ENCODE assay signal across 1 cellular context in genomic region chr5:78360674-78361225, GRCh38.
TF ChIP-seq lines count a peak whose summit lies in the region.

No MANE protein-coding gene starts in this region.

TF ChIP-seq in K562, 482 proteins besides CTCF, POLR2A, EP300 and RAD21 (continued from another document and continues in another):
- TF ChIP-seq, protein P1, sequence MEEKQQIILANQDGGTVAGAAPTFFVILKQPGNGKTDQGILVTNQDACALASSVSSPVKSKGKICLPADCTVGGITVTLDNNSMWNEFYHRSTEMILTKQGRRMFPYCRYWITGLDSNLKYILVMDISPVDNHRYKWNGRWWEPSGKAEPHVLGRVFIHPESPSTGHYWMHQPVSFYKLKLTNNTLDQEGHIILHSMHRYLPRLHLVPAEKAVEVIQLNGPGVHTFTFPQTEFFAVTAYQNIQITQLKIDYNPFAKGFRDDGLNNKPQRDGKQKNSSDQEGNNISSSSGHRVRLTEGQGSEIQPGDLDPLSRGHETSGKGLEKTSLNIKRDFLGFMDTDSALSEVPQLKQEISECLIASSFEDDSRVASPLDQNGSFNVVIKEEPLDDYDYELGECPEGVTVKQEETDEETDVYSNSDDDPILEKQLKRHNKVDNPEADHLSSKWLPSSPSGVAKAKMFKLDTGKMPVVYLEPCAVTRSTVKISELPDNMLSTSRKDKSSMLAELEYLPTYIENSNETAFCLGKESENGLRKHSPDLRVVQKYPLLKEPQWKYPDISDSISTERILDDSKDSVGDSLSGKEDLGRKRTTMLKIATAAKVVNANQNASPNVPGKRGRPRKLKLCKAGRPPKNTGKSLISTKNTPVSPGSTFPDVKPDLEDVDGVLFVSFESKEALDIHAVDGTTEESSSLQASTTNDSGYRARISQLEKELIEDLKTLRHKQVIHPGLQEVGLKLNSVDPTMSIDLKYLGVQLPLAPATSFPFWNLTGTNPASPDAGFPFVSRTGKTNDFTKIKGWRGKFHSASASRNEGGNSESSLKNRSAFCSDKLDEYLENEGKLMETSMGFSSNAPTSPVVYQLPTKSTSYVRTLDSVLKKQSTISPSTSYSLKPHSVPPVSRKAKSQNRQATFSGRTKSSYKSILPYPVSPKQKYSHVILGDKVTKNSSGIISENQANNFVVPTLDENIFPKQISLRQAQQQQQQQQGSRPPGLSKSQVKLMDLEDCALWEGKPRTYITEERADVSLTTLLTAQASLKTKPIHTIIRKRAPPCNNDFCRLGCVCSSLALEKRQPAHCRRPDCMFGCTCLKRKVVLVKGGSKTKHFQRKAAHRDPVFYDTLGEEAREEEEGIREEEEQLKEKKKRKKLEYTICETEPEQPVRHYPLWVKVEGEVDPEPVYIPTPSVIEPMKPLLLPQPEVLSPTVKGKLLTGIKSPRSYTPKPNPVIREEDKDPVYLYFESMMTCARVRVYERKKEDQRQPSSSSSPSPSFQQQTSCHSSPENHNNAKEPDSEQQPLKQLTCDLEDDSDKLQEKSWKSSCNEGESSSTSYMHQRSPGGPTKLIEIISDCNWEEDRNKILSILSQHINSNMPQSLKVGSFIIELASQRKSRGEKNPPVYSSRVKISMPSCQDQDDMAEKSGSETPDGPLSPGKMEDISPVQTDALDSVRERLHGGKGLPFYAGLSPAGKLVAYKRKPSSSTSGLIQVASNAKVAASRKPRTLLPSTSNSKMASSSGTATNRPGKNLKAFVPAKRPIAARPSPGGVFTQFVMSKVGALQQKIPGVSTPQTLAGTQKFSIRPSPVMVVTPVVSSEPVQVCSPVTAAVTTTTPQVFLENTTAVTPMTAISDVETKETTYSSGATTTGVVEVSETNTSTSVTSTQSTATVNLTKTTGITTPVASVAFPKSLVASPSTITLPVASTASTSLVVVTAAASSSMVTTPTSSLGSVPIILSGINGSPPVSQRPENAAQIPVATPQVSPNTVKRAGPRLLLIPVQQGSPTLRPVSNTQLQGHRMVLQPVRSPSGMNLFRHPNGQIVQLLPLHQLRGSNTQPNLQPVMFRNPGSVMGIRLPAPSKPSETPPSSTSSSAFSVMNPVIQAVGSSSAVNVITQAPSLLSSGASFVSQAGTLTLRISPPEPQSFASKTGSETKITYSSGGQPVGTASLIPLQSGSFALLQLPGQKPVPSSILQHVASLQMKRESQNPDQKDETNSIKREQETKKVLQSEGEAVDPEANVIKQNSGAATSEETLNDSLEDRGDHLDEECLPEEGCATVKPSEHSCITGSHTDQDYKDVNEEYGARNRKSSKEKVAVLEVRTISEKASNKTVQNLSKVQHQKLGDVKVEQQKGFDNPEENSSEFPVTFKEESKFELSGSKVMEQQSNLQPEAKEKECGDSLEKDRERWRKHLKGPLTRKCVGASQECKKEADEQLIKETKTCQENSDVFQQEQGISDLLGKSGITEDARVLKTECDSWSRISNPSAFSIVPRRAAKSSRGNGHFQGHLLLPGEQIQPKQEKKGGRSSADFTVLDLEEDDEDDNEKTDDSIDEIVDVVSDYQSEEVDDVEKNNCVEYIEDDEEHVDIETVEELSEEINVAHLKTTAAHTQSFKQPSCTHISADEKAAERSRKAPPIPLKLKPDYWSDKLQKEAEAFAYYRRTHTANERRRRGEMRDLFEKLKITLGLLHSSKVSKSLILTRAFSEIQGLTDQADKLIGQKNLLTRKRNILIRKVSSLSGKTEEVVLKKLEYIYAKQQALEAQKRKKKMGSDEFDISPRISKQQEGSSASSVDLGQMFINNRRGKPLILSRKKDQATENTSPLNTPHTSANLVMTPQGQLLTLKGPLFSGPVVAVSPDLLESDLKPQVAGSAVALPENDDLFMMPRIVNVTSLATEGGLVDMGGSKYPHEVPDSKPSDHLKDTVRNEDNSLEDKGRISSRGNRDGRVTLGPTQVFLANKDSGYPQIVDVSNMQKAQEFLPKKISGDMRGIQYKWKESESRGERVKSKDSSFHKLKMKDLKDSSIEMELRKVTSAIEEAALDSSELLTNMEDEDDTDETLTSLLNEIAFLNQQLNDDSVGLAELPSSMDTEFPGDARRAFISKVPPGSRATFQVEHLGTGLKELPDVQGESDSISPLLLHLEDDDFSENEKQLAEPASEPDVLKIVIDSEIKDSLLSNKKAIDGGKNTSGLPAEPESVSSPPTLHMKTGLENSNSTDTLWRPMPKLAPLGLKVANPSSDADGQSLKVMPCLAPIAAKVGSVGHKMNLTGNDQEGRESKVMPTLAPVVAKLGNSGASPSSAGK (IDR thresholded peaks at IDR 0.05): no peak
- TF ChIP-seq ETS2 (tag; IDR thresholded peaks at IDR 0.05; ENCODE audit: borderline replicate concordance, poor library complexity, severe bottlenecking): no peak
- no peak for TF ChIP-seq CBX2 (IDR thresholded peaks at IDR 0.05; ENCODE audit: insufficient read depth, low read length, poor library complexity, severe bottlenecking)
- TF ChIP-seq, protein P2, sequence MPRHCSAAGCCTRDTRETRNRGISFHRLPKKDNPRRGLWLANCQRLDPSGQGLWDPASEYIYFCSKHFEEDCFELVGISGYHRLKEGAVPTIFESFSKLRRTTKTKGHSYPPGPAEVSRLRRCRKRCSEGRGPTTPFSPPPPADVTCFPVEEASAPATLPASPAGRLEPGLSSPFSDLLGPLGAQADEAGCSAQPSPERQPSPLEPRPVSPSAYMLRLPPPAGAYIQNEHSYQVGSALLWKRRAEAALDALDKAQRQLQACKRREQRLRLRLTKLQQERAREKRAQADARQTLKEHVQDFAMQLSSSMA (CRISPR knock-in tag; IDR thresholded peaks at IDR 0.05): peak; percentile 62; the same call in 1 of the 2 replicates
- no peak for TF ChIP-seq ZNF384 (IDR thresholded peaks at IDR 0.05; ENCODE audit: low read depth, low read length)
- no peak for TF ChIP-seq IRF2 (CRISPR knock-in tag; IDR thresholded peaks at IDR 0.05)
- TF ChIP-seq PHB2 (IDR thresholded peaks at IDR 0.05; ENCODE audit: low read depth): no peak
- peak; percentile 46 for TF ChIP-seq ZFX (CRISPR knock-in tag; IDR thresholded peaks at IDR 0.05)
- TF ChIP-seq GATA2 (CRISPR knock-in tag; IDR thresholded peaks at IDR 0.05): no peak
- no peak for TF ChIP-seq BMI1 (IDR thresholded peaks at IDR 0.05; ENCODE audit: low read length)
- TF ChIP-seq HLTF (IDR thresholded peaks at IDR 0.05): no peak
- no peak for TF ChIP-seq PTTG1 (tag; IDR thresholded peaks at IDR 0.05; ENCODE audit: low read depth)
- TF ChIP-seq, protein P3, sequence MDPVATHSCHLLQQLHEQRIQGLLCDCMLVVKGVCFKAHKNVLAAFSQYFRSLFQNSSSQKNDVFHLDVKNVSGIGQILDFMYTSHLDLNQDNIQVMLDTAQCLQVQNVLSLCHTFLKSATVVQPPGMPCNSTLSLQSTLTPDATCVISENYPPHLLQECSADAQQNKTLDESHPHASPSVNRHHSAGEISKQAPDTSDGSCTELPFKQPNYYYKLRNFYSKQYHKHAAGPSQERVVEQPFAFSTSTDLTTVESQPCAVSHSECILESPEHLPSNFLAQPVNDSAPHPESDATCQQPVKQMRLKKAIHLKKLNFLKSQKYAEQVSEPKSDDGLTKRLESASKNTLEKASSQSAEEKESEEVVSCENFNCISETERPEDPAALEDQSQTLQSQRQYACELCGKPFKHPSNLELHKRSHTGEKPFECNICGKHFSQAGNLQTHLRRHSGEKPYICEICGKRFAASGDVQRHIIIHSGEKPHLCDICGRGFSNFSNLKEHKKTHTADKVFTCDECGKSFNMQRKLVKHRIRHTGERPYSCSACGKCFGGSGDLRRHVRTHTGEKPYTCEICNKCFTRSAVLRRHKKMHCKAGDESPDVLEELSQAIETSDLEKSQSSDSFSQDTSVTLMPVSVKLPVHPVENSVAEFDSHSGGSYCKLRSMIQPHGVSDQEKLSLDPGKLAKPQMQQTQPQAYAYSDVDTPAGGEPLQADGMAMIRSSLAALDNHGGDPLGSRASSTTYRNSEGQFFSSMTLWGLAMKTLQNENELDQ (CRISPR knock-in tag; IDR thresholded peaks at IDR 0.05; ENCODE audit: borderline replicate concordance): peak; percentile 70; the same call in 1 of the 2 replicates
- TF ChIP-seq ZC3H8 (IDR thresholded peaks at IDR 0.05): no peak
- TF ChIP-seq USF1 (CRISPR knock-in tag; IDR thresholded peaks at IDR 0.05): 0 out of 2 replicates have a peak, but pooled peaks have one; percentile 20
- TF ChIP-seq ATF1 (CRISPR knock-in tag; IDR thresholded peaks at IDR 0.05): no peak
- TF ChIP-seq ATF1 (tag; IDR thresholded peaks at IDR 0.05): no peak; the same call in 1 of the 2 replicates
- TF ChIP-seq ZNF644 (tag; IDR thresholded peaks at IDR 0.05; ENCODE audit: low read depth): no peak
- TF ChIP-seq PHF20 (IDR thresholded peaks at IDR 0.05; ENCODE audit: partially characterized antibody): no peak
- TF ChIP-seq, protein P4, sequence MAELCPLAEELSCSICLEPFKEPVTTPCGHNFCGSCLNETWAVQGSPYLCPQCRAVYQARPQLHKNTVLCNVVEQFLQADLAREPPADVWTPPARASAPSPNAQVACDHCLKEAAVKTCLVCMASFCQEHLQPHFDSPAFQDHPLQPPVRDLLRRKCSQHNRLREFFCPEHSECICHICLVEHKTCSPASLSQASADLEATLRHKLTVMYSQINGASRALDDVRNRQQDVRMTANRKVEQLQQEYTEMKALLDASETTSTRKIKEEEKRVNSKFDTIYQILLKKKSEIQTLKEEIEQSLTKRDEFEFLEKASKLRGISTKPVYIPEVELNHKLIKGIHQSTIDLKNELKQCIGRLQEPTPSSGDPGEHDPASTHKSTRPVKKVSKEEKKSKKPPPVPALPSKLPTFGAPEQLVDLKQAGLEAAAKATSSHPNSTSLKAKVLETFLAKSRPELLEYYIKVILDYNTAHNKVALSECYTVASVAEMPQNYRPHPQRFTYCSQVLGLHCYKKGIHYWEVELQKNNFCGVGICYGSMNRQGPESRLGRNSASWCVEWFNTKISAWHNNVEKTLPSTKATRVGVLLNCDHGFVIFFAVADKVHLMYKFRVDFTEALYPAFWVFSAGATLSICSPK (IDR thresholded peaks at IDR 0.05; ENCODE audit: borderline replicate concordance): no peak
- TF ChIP-seq MECOM (CRISPR knock-in tag; IDR thresholded peaks at IDR 0.05): 0 out of 2 replicates have a peak, but pooled peaks have one; percentile 14
- TF ChIP-seq HSF4 (CRISPR knock-in tag; IDR thresholded peaks at IDR 0.05; ENCODE audit: borderline replicate concordance): no peak
- no peak for TF ChIP-seq SPI1 (IDR thresholded peaks at IDR 0.05; ENCODE audit: borderline replicate concordance, low read depth, low read length)
- peak; percentile 71 for TF ChIP-seq RBBP5 (IDR thresholded peaks at IDR 0.05; ENCODE audit: borderline replicate concordance, insufficient read depth, low read length, poor library complexity, severe bottlenecking)
- TF ChIP-seq ZNF717 (CRISPR knock-in tag; IDR thresholded peaks at IDR 0.05): peak; percentile 21; the same call in 1 of the 2 replicates
- TF ChIP-seq ZNF232 (CRISPR knock-in tag; IDR thresholded peaks at IDR 0.05): 0 out of 2 replicates have a peak, but pooled peaks have one; percentile 55
- no peak for TF ChIP-seq TOE1 (IDR thresholded peaks at IDR 0.05; ENCODE audit: borderline replicate concordance)
- TF ChIP-seq TOE1 (CRISPR knock-in tag; IDR thresholded peaks at IDR 0.05; ENCODE audit: borderline replicate concordance, low read depth): no peak
- peak; percentile 17; the same call in 1 of the 2 replicates for TF ChIP-seq CEBPG (CRISPR knock-in tag; IDR thresholded peaks at IDR 0.05)
- no peak for TF ChIP-seq CEBPG (tag; conservative IDR thresholded peaks at IDR 0.05 in 1 of 2, IDR thresholded peaks at IDR 0.05 in 1 of 2)
- peak; percentile 22; the same call in 1 of the 2 replicates for TF ChIP-seq TFAP4 (CRISPR knock-in tag; IDR thresholded peaks at IDR 0.05; ENCODE audit: borderline replicate concordance)
- TF ChIP-seq, protein P5, sequence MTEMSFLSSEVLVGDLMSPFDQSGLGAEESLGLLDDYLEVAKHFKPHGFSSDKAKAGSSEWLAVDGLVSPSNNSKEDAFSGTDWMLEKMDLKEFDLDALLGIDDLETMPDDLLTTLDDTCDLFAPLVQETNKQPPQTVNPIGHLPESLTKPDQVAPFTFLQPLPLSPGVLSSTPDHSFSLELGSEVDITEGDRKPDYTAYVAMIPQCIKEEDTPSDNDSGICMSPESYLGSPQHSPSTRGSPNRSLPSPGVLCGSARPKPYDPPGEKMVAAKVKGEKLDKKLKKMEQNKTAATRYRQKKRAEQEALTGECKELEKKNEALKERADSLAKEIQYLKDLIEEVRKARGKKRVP (CRISPR knock-in tag; IDR thresholded peaks at IDR 0.05): no peak
- no peak for TF ChIP-seq E2F8 (IDR thresholded peaks at IDR 0.05; ENCODE audit: low read depth, partially characterized antibody)
